Comparison of ENCODE assay signal across 8 cellular contexts in the genomic region with DNA sequence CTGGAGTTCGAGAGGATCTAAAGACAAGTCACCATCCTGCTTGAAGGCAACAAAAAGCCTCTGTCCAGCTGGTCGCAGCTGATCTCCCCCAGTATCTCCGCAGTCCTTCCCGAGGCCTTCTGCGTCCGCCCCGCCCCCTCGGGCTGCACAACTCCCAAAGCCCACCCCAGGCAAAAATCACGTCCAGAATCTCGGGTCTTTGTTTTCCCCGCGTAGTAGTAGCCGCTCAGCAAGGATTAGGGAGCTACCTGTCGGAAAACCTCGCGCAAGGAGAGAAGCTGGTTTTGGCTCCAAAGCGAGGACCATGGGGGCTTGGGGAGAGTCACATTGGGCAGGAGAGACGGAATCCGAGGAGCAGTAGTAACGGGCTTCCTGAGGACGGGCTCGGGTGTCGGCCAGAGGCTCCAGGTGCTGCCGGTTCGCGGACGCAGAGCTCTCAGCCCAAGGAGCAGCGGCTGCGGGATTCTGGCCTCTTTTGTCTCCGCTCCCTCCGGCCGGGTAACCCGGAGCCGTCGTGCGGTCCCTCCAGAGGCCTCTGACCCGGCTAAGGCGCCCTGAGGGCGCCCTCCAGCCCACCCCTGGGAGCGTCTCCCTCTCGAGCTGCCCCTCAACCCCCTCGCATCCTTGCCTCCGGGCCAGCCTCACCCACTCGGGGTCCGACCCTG. TPM values are rescaled to one million over a fixed set of nuclear protein-coding genes. Genes with fewer than 3 reads are reported as not detected.
DNase-seq lines count a peak whose midpoint lies in the region; ATAC-seq and TF ChIP-seq lines count a peak whose summit lies in the region.

No MANE protein-coding gene starts in this region.

- ATAC-seq in left lung = peak; percentile 65

- H3K4me1 Mint-ChIP-seq in H9 = peaks cover 26 to 32% of the 10 kb centered on the region in 2 experiments

- H3K56ac ChIP-seq in H9 (ENCODE audit: insufficient read length, low read depth, low read length) = no peak overlapping the region

- intact Hi-C loops in left lung (cut with DNase I) = no loop called here

- no peak for TF ChIP-seq POLR2A in suprapubic skin (IDR thresholded peaks at IDR 0.05)

- H3K36me3 Mint-ChIP-seq in H9 (ENCODE audit: insufficient read depth in 1 of 3, low read depth in 3 of 3) = peaks cover 37 to 42% (median 40%) of the 10 kb centered on the region in 3 experiments

- H3K9me3 ChIP-seq in H9 (ENCODE audit: control insufficient read depth, low read depth, low read length) (no peaks in the 10 kb centered on the region), NT2/D1 (ENCODE audit: insufficient read depth, low read length) (no peaks in the 10 kb centered on the region), left lung (no peaks in the 10 kb centered on the region), suprapubic skin (no peaks in the 10 kb centered on the region)

- no peak overlapping the region for H3K27ac ChIP-seq in H9 (ENCODE audit: insufficient read length, low read depth, low read length)
- H3K27ac ChIP-seq in left lung = peak overlapping the region; percentile 21 to 74
- H3K27ac ChIP-seq in suprapubic skin = peak overlapping the region; percentile 35

- H2BK20ac ChIP-seq in H9 (ENCODE audit: low read depth, low read length, poor library complexity, severe bottlenecking) = no peak overlapping the region

- H2BK12ac ChIP-seq in H9 (ENCODE audit: insufficient read length, low read depth, low read length) = no peak overlapping the region

- H3K79me2 ChIP-seq in H9 (ENCODE audit: insufficient read depth, low read length) = peaks cover 9% of the 10 kb centered on the region

- peak overlapping the region in 2 of 3 experiments; percentile 92 to 96; a peak in 5 of 7 replicates for H3K27ac Mint-ChIP-seq in H9

- H3T11ph ChIP-seq in H9 (ENCODE audit: low read length) = no peak overlapping the region

- H3K4ac ChIP-seq in H9 (ENCODE audit: low read depth, low read length) = no peak overlapping the region

- no peak overlapping the region for H2BK15ac ChIP-seq in H9 (ENCODE audit: low read depth, low read length)

- peak overlapping the region; percentile 66 for H3K14ac ChIP-seq in H9 (ENCODE audit: insufficient read depth, low read length)

- H2BK5ac ChIP-seq in H9 (ENCODE audit: insufficient read length, low read length) = no peak overlapping the region

- H3K23me2 ChIP-seq in H9 (ENCODE audit: insufficient read length, low read depth, low read length, poor library complexity, severe bottlenecking) = peaks cover 11% of the 10 kb centered on the region

- DNase-seq in NOMO-1 treated with DMSO at 0.1 percent for 48 hours (lab: John Stamatoyannopoulos, UW; ENCODE audit: unreplicated experiment) (peak; percentile 38), NOMO-1 treated with dmso at 0.1 percent for 144 hours (lab: John Stamatoyannopoulos, UW; ENCODE audit: unreplicated experiment) (no peak), H9 (peak; percentile 44), NT2/D1 (ENCODE audit: low read depth, low spot score) (no peak), choroid plexus epithelial cell (ENCODE audit: low read depth) (peak; percentile 43), left lung (peak in 1 of 2 donors; percentile 38), suprapubic skin (ENCODE audit: low spot score in 2 of 2) (peak in 1 of 2 donors; percentile 58), SHP77 (lab: John Stamatoyannopoulos, UW) (no peak)

- H3K36me3 ChIP-seq in NT2/D1 (ENCODE audit: insufficient read depth, insufficient read length, low read length) = peaks cover 43% of the 10 kb centered on the region
- peaks cover 0 to 23% of the 10 kb centered on the region in 2 donors for H3K36me3 ChIP-seq in left lung
- H3K36me3 ChIP-seq in suprapubic skin = peaks cover 17% of the 10 kb centered on the region

- H4K91ac ChIP-seq in H9 (ENCODE audit: insufficient read length, low read depth, low read length) = no peak overlapping the region

- H4K5ac ChIP-seq in H9 (ENCODE audit: insufficient read length, low read depth, low read length) = no peak overlapping the region

- no peaks in the 10 kb centered on the region; a peak in 1 of 5 replicates for H3K9me3 Mint-ChIP-seq in H9

- TF ChIP-seq EP300 in suprapubic skin (IDR thresholded peaks at IDR 0.05) = no peak

- peak overlapping the region; percentile 44 for H3K18ac ChIP-seq in H9 (ENCODE audit: insufficient read length, low read depth, low read length)

- no peak overlapping the region for H3K23ac ChIP-seq in H9 (ENCODE audit: insufficient read length, low read depth, low read length)

- H3K4me1 ChIP-seq in H9 (ENCODE audit: insufficient read depth, low read length) (peaks cover 6% of the 10 kb centered on the region), NT2/D1 (ENCODE audit: insufficient read depth, insufficient read length) (no peaks in the 10 kb centered on the region), left lung (peaks cover 15 to 38% of the 10 kb centered on the region in 2 donors), suprapubic skin (peaks cover 38% of the 10 kb centered on the region)

- no peak overlapping the region for H4K8ac ChIP-seq in H9 (replicated peaks; ENCODE audit: insufficient read length, low read depth, low read length)

- H4K20me1 ChIP-seq in H9 (ENCODE audit: control insufficient read depth, insufficient read depth, insufficient read length) = no peaks in the 10 kb centered on the region

- no CpG with 5 or more reads among the region's 45 CpGs for WGBS in H9 (ENCODE audit: extremely low coverage, insufficient read length, low lambda C conversion rate)
- WGBS in suprapubic skin = under 1% methylated on average over 24 of the region's 45 CpGs

- peaks cover 16% of the 10 kb centered on the region for H3K79me1 ChIP-seq in H9 (ENCODE audit: insufficient read depth, low read depth, low read length, poor library complexity, severe bottlenecking)

- no peaks in the 10 kb centered on the region for H3K27me3 Mint-ChIP-seq in H9 (ENCODE audit: low read depth)

- H3K4me3 Mint-ChIP-seq in H9 = peak overlapping the region; percentile 96 to 98

- TF ChIP-seq CTCF in H9 (conservative IDR thresholded peaks at IDR 0.05) = no peak
- no peak for TF ChIP-seq CTCF in choroid plexus epithelial cell (conservative IDR thresholded peaks at IDR 0.05; ENCODE audit: low read depth, low read length)
- TF ChIP-seq CTCF in left lung (IDR thresholded peaks at IDR 0.05) = no peak
- no peak for TF ChIP-seq CTCF in suprapubic skin (IDR thresholded peaks at IDR 0.05)

- H2AK5ac ChIP-seq in H9 (ENCODE audit: insufficient read length, low read length) = no peak overlapping the region

- H2BK120ac ChIP-seq in H9 (ENCODE audit: low read depth, low read length, poor library complexity, severe bottlenecking) = no peak overlapping the region

- no peak overlapping the region for H2AFZ ChIP-seq in H9 (ENCODE audit: low read length)

- peak overlapping the region; percentile 83 for H3K9ac ChIP-seq in H9 (ENCODE audit: extremely low read depth, insufficient read length, low read length)
- H3K9ac ChIP-seq in NT2/D1 (ENCODE audit: insufficient read length, low read depth) = peak overlapping the region; percentile 89

- H3K27me3 ChIP-seq in H9 (ENCODE audit: insufficient read depth, low read length) (no peaks in the 10 kb centered on the region), NT2/D1 (ENCODE audit: insufficient read depth, insufficient read length) (no peaks in the 10 kb centered on the region), left lung (no peaks in the 10 kb centered on the region), suprapubic skin (no peaks in the 10 kb centered on the region)

- H3K4me3 ChIP-seq in NT2/D1 (ENCODE audit: insufficient read length, low read depth) = peak overlapping the region; percentile 91
- peak overlapping the region; percentile 86 for H3K4me3 ChIP-seq in choroid plexus epithelial cell (ENCODE audit: low read depth, low read length)
- H3K4me3 ChIP-seq in left lung = peak overlapping the region; percentile 89 to 98
- H3K4me3 ChIP-seq in suprapubic skin = peak overlapping the region; percentile 84

- peak overlapping the region; percentile 82 for H3K4me2 ChIP-seq in H9 (ENCODE audit: insufficient read depth, insufficient read length, low read length)

RNA-seq across cellular contexts. Expression of a gene that starts 0.4 kb away (rescaled TPM):
- 46.7 and 52.5 TPM in 2 replicates for total RNA-seq in H9 (2021)
- 10 to 100 TPM; 19.9 to 25.5 TPM for total RNA-seq in left lung
- 10 to 100 TPM in 3 of 4 donors, 1 to 10 TPM in 1; 7.7 to 21.1 (median 16.2) TPM for total RNA-seq in suprapubic skin

RNA-seq across cellular contexts. Expression of a gene that starts 0.5 kb away (rescaled TPM):
- 23.5 and 24.6 TPM in 2 replicates for total RNA-seq in H9 (2021)
- total RNA-seq in left lung = 10 to 100 TPM; 18.5 to 20.8 TPM
- total RNA-seq in suprapubic skin = 10 to 100 TPM; 13.0 to 28.5 (median 22.2) TPM

RNA-seq across cellular contexts. Expression of a gene that starts 40.1 kb away (rescaled TPM):
- total RNA-seq in H9 (2021) (16.5 and 17.3 TPM in 2 replicates), left lung (10 to 100 TPM in 1 of 2 donors, 1 to 10 TPM in 1; 6.9 to 10.9 TPM), suprapubic skin (1 to 10 TPM; 3.2 to 5.7 (median 5.6) TPM)

Comparison
In these comparisons a context has a peak if more than half of its experiments do, and no peak if none do; other contexts are left out.
1. DNase-seq: peak in NOMO-1 treated with DMSO at 0.1 percent for 48 hours (single experiment), H9 (single experiment) and choroid plexus epithelial cell (single experiment); none in NOMO-1 treated with dmso at 0.1 percent for 144 hours (single experiment), NT2/D1 (single experiment) and SHP77 (0 of 2).
2. Peak in every context shown above with its lines, with median percentiles within 50 percentile points of each other: H3K4me3 ChIP-seq.